In genomic region chr1:197199923-197200467, GRCh38 we compare ENCODE assay signal across 8 cellular contexts. TPM values are rescaled to one million over a fixed set of nuclear protein-coding genes. Genes with fewer than 3 reads are reported as not detected.
A peak's percentile ranks its signal among the peaks of the same experiment; 100 is the strongest.
DNase-seq lines count a peak whose midpoint lies in the region; ATAC-seq and TF ChIP-seq lines count a peak whose summit lies in the region.

No MANE protein-coding gene starts in this region.

- ATAC-seq in GM21447 (IDR thresholded peaks at IDR 0.05; ENCODE audit: unreplicated experiment): no peak

- no peaks in the 10 kb centered on the region for H4K20me1 ChIP-seq in fibroblast of lung (ENCODE audit: control insufficient read depth, extremely low read depth, insufficient read depth, low read length)

- DNase-seq in NOMO-1 treated with DMSO at 0.1 percent for 48 hours (lab: John Stamatoyannopoulos, UW; ENCODE audit: unreplicated experiment) (peak; percentile 36), NOMO-1 treated with dmso at 0.1 percent for 144 hours (lab: John Stamatoyannopoulos, UW; ENCODE audit: unreplicated experiment) (no peak), SJSA1 (ENCODE audit: low read depth in 1 of 2, low spot score in 2 of 2) (no peak), fibroblast of lung (ENCODE audit: low read depth in 2 of 2) (peak in 1 of 2 donors; percentile 12), skeletal muscle cell (ENCODE audit: low read depth) (no peak), kidney glomerular epithelial cell (lab: John Stamatoyannopoulos, UW) (no peak), posterior cingulate gyrus (no peak)

- intact Hi-C loops in posterior cingulate gyrus (cut with DNase I): no loop called here

- peaks cover 42% of the 10 kb centered on the region for H3K79me2 ChIP-seq in fibroblast of lung (ENCODE audit: control insufficient read depth, insufficient read depth, low read length)

- H3K4me3 ChIP-seq in SJSA1: peak overlapping the region; percentile 80
- peak overlapping the region; percentile 77 to 94 (median 91) for H3K4me3 ChIP-seq in fibroblast of lung (replicated peaks in 1 of 4; ENCODE audit: control extremely low read depth in 1 of 4, insufficient read depth in 1 of 4, low read depth in 3 of 4, low read length in 4 of 4)
- peak overlapping the region; percentile 87 for H3K4me3 ChIP-seq in skeletal muscle cell (ENCODE audit: low read depth, low read length)

- peak overlapping the region; percentile 99 for H3K4me2 ChIP-seq in fibroblast of lung (ENCODE audit: extremely low read depth, insufficient read depth, low read length)

- H3K9ac ChIP-seq in fibroblast of lung (ENCODE audit: insufficient read depth, low read length): no peak overlapping the region

- TF ChIP-seq CTCF in fibroblast of lung (conservative IDR thresholded peaks at IDR 0.05 in 1 of 2, IDR thresholded peaks at IDR 0.05 in 1 of 2; ENCODE audit: low read depth in 1 of 2, low read length in 2 of 2): no peak

- H2AFZ ChIP-seq in fibroblast of lung (ENCODE audit: low read length): peak overlapping the region; percentile 23

- peak overlapping the region; percentile 88 for H3K27ac ChIP-seq in SJSA1
- peak overlapping the region; percentile 97 for H3K27ac ChIP-seq in fibroblast of lung (ENCODE audit: insufficient read depth, low read length)

- H3K27me3 ChIP-seq in SJSA1 (replicated peaks) (no peaks in the 10 kb centered on the region), fibroblast of lung (ENCODE audit: control insufficient read depth, insufficient read depth, low read length) (no peaks in the 10 kb centered on the region)

- H3K36me3 ChIP-seq in SJSA1 (peaks cover 8% of the 10 kb centered on the region; the same call in 1 of the 2 replicates), fibroblast of lung (ENCODE audit: control insufficient read depth, insufficient read depth, low read length) (no peaks in the 10 kb centered on the region)

- H3K4me1 ChIP-seq in SJSA1 (replicated peaks) (peaks cover 15% of the 10 kb centered on the region), fibroblast of lung (ENCODE audit: control insufficient read depth, extremely low read depth, insufficient read depth, low read length) (no peaks in the 10 kb centered on the region)

- H3K9me3 ChIP-seq in SJSA1 (replicated peaks) (no peaks in the 10 kb centered on the region), fibroblast of lung (ENCODE audit: control insufficient read depth, insufficient read depth, low read depth, low read length) (no peaks in the 10 kb centered on the region)

RNA-seq across cellular contexts. Expression of gene ZBTB41, which starts 1.1 kb away (rescaled TPM):
- 12.3 and 16.4 TPM in 2 replicates for total RNA-seq in SJSA1 (2014; rRNA removed; shearing (Covaris generic))
- total RNA-seq in fibroblast of lung: 16.7 and 17.8 TPM in 2 replicates
- polyA plus RNA-seq in fibroblast of lung: 6.3 and 10.0 TPM in 2 replicates
- 3.6 and 5.8 TPM in 2 replicates for polyA plus RNA-seq in fibroblast of lung (2012)
- polyA minus RNA-seq in fibroblast of lung (ENCODE audit: low replicate concordance): 4.4 and 4.8 TPM in 2 replicates

RNA-seq across cellular contexts. Expression of gene ASPM, which starts 53.5 kb away (rescaled TPM):
- 62.2 and 77.2 TPM in 2 replicates for total RNA-seq in SJSA1 (2014; rRNA removed; shearing (Covaris generic))
- total RNA-seq in fibroblast of lung: 1.8 and 9.7 TPM in 2 replicates
- 4.4 and 15.0 TPM in 2 replicates for polyA plus RNA-seq in fibroblast of lung
- 4.6 and 12.9 TPM in 2 replicates for polyA plus RNA-seq in fibroblast of lung (2012)
- polyA minus RNA-seq in fibroblast of lung (ENCODE audit: low replicate concordance): 0.39 and 1.7 TPM in 2 replicates
